In the genomic region with DNA sequence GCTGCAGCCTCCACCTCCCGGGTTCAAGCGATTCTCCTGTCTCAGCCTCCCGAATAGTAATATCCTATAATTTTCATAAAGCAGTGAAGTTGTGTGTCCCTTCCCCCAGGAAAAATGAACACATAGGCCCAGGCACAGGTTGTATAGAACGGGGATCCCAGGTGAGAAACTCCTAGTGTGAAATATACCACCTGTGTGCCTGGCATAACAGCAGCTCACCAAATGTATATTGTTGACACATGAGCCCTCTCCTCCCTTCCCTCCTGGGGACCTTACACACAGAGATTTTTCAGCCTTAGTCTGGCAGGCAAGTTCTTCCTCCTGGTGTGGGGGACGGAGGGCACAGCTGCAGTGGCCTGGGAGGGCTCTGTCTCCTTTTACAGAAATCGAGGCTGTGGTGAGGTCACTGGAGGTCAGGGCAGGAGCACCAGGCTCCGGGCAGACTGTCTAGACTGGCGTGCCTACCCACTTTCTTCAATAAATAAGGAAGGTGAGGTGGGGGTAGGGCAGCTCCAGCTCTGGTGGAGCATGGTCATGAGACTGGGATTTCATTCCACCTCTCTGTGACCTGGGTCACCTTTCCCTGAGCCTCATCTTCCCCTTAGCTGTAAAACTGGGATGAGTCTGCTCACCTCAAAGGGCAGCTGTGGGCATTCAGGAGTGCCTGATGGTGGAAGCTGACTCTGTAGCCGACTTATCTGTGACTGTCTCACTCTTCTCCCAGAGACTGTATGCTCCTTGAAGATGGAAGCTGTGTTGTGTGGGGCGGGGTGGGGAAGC, we compare ENCODE assay signal across 2 cellular contexts.
TF ChIP-seq lines count a peak whose summit lies in the region.

No MANE protein-coding gene starts in this region.

TF ChIP-seq in GM23338, 12 proteins besides CTCF, POLR2A, EP300 and RAD21 (continued from another document):
- no peak for TF ChIP-seq ETS1 (IDR thresholded peaks at IDR 0.05)
- no peak for TF ChIP-seq ZNF331 (CRISPR knock-in tag; IDR thresholded peaks at IDR 0.05; ENCODE audit: low read depth)
- no peak for TF ChIP-seq NANOG (IDR thresholded peaks at IDR 0.05; ENCODE audit: borderline replicate concordance)
- TF ChIP-seq, protein P1, sequence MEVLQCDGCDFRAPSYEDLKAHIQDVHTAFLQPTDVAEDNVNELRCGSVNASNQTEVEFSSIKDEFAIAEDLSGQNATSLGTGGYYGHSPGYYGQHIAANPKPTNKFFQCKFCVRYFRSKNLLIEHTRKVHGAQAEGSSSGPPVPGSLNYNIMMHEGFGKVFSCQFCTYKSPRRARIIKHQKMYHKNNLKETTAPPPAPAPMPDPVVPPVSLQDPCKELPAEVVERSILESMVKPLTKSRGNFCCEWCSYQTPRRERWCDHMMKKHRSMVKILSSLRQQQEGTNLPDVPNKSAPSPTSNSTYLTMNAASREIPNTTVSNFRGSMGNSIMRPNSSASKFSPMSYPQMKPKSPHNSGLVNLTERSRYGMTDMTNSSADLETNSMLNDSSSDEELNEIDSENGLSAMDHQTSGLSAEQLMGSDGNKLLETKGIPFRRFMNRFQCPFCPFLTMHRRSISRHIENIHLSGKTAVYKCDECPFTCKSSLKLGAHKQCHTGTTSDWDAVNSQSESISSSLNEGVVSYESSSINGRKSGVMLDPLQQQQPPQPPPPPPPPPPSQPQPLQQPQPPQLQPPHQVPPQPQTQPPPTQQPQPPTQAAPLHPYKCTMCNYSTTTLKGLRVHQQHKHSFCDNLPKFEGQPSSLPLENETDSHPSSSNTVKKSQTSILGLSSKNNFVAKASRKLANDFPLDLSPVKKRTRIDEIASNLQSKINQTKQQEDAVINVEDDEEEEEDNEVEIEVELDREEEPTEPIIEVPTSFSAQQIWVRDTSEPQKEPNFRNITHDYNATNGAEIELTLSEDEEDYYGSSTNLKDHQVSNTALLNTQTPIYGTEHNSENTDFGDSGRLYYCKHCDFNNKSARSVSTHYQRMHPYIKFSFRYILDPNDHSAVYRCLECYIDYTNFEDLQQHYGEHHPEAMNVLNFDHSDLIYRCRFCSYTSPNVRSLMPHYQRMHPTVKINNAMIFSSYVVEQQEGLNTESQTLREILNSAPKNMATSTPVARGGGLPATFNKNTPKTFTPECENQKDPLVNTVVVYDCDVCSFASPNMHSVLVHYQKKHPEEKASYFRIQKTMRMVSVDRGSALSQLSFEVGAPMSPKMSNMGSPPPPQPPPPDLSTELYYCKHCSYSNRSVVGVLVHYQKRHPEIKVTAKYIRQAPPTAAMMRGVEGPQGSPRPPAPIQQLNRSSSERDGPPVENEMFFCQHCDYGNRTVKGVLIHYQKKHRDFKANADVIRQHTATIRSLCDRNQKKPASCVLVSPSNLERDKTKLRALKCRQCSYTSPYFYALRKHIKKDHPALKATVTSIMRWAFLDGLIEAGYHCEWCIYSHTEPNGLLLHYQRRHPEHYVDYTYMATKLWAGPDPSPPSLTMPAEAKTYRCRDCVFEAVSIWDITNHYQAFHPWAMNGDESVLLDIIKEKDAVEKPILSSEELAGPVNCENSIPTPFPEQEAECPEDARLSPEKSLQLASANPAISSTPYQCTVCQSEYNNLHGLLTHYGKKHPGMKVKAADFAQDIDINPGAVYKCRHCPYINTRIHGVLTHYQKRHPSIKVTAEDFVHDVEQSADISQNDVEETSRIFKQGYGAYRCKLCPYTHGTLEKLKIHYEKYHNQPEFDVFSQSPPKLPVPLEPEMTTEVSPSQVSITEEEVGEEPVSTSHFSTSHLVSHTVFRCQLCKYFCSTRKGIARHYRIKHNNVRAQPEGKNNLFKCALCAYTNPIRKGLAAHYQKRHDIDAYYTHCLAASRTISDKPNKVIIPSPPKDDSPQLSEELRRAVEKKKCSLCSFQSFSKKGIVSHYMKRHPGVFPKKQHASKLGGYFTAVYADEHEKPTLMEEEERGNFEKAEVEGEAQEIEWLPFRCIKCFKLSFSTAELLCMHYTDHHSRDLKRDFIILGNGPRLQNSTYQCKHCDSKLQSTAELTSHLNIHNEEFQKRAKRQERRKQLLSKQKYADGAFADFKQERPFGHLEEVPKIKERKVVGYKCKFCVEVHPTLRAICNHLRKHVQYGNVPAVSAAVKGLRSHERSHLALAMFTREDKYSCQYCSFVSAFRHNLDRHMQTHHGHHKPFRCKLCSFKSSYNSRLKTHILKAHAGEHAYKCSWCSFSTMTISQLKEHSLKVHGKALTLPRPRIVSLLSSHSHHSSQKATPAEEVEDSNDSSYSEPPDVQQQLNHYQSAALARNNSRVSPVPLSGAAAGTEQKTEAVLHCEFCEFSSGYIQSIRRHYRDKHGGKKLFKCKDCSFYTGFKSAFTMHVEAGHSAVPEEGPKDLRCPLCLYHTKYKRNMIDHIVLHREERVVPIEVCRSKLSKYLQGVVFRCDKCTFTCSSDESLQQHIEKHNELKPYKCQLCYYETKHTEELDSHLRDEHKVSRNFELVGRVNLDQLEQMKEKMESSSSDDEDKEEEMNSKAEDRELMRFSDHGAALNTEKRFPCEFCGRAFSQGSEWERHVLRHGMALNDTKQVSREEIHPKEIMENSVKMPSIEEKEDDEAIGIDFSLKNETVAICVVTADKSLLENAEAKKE (CRISPR knock-in tag; IDR thresholded peaks at IDR 0.05), result no peak
- no peak for TF ChIP-seq CREB1 (CRISPR knock-in tag; IDR thresholded peaks at IDR 0.05; ENCODE audit: low read depth)
- TF ChIP-seq ZNF114 (CRISPR knock-in tag; IDR thresholded peaks at IDR 0.05), result no peak

TF ChIP-seq in WTC11, 78 proteins besides CTCF, POLR2A, EP300 and RAD21 (continued from another document):
- TF ChIP-seq, protein P2, sequence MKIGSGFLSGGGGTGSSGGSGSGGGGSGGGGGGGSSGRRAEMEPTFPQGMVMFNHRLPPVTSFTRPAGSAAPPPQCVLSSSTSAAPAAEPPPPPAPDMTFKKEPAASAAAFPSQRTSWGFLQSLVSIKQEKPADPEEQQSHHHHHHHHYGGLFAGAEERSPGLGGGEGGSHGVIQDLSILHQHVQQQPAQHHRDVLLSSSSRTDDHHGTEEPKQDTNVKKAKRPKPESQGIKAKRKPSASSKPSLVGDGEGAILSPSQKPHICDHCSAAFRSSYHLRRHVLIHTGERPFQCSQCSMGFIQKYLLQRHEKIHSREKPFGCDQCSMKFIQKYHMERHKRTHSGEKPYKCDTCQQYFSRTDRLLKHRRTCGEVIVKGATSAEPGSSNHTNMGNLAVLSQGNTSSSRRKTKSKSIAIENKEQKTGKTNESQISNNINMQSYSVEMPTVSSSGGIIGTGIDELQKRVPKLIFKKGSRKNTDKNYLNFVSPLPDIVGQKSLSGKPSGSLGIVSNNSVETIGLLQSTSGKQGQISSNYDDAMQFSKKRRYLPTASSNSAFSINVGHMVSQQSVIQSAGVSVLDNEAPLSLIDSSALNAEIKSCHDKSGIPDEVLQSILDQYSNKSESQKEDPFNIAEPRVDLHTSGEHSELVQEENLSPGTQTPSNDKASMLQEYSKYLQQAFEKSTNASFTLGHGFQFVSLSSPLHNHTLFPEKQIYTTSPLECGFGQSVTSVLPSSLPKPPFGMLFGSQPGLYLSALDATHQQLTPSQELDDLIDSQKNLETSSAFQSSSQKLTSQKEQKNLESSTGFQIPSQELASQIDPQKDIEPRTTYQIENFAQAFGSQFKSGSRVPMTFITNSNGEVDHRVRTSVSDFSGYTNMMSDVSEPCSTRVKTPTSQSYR (CRISPR knock-in tag; IDR thresholded peaks at IDR 0.05), result no peak
- TF ChIP-seq SP1 (CRISPR knock-in tag; conservative IDR thresholded peaks at IDR 0.05) (no peak), ZNF671 (CRISPR knock-in tag; IDR thresholded peaks at IDR 0.05) (no peak), CREM (CRISPR knock-in tag; IDR thresholded peaks at IDR 0.05) (no peak), TEAD4 (CRISPR knock-in tag; IDR thresholded peaks at IDR 0.05) (no peak), ATF1 (CRISPR knock-in tag; IDR thresholded peaks at IDR 0.05) (no peak), CBFB (CRISPR knock-in tag; IDR thresholded peaks at IDR 0.05; ENCODE audit: low read depth) (no peak), CDX4 (CRISPR knock-in tag; IDR thresholded peaks at IDR 0.05; ENCODE audit: borderline replicate concordance) (no peak), ZNF219 (CRISPR knock-in tag; IDR thresholded peaks at IDR 0.05; ENCODE audit: borderline replicate concordance) (no peak), USF1 (CRISPR knock-in tag; IDR thresholded peaks at IDR 0.05) (no peak), ZNF263 (CRISPR knock-in tag; IDR thresholded peaks at IDR 0.05; ENCODE audit: low read depth) (no peak), GABPB1 (CRISPR knock-in tag; IDR thresholded peaks at IDR 0.05) (no peak)
- TF ChIP-seq, protein P3, sequence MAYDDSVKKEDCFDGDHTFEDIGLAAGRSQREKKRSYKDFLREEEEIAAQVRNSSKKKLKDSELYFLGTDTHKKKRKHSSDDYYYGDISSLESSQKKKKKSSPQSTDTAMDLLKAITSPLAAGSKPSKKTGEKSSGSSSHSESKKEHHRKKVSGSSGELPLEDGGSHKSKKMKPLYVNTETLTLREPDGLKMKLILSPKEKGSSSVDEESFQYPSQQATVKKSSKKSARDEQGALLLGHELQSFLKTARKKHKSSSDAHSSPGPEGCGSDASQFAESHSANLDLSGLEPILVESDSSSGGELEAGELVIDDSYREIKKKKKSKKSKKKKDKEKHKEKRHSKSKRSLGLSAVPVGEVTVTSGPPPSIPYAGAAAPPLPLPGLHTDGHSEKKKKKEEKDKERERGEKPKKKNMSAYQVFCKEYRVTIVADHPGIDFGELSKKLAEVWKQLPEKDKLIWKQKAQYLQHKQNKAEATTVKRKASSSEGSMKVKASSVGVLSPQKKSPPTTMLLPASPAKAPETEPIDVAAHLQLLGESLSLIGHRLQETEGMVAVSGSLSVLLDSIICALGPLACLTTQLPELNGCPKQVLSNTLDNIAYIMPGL (CRISPR knock-in tag; IDR thresholded peaks at IDR 0.05), result no peak
- TF ChIP-seq, protein P4, sequence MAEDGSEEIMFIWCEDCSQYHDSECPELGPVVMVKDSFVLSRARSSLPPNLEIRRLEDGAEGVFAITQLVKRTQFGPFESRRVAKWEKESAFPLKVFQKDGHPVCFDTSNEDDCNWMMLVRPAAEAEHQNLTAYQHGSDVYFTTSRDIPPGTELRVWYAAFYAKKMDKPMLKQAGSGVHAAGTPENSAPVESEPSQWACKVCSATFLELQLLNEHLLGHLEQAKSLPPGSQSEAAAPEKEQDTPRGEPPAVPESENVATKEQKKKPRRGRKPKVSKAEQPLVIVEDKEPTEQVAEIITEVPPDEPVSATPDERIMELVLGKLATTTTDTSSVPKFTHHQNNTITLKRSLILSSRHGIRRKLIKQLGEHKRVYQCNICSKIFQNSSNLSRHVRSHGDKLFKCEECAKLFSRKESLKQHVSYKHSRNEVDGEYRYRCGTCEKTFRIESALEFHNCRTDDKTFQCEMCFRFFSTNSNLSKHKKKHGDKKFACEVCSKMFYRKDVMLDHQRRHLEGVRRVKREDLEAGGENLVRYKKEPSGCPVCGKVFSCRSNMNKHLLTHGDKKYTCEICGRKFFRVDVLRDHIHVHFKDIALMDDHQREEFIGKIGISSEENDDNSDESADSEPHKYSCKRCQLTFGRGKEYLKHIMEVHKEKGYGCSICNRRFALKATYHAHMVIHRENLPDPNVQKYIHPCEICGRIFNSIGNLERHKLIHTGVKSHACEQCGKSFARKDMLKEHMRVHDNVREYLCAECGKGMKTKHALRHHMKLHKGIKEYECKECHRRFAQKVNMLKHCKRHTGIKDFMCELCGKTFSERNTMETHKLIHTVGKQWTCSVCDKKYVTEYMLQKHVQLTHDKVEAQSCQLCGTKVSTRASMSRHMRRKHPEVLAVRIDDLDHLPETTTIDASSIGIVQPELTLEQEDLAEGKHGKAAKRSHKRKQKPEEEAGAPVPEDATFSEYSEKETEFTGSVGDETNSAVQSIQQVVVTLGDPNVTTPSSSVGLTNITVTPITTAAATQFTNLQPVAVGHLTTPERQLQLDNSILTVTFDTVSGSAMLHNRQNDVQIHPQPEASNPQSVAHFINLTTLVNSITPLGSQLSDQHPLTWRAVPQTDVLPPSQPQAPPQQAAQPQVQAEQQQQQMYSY (CRISPR knock-in tag; IDR thresholded peaks at IDR 0.05), result no peak
- TF ChIP-seq, protein P5, sequence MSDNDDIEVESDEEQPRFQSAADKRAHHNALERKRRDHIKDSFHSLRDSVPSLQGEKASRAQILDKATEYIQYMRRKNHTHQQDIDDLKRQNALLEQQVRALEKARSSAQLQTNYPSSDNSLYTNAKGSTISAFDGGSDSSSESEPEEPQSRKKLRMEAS (CRISPR knock-in tag; IDR thresholded peaks at IDR 0.05), result no peak
